In genomic region chr16:21684199-21684598, GRCh38 we compare ENCODE assay signal across 10 cellular contexts. TPM values are rescaled to one million over a fixed set of nuclear protein-coding genes. Genes with fewer than 3 reads are reported as not detected.
DNase-seq lines count a peak whose midpoint lies in the region; ATAC-seq, FAIRE-seq and TF ChIP-seq lines count a peak whose summit lies in the region.
"Had no signal": no experiment of that assay in that cellular context is flagged by ENCODE, and none has a peak within 500 bp of the region (broad histone marks: within the 10 kb centered on the region; RNA-seq: fewer than 3 reads in every experiment).

No MANE protein-coding gene starts in this region.

- H3K27me3 Mint-ChIP-seq in astrocyte (ENCODE audit: low read depth, unreplicated experiment), result peaks cover 30% of the 10 kb centered on the region

- H3K27ac ChIP-seq in MM.1S (ENCODE audit: low read length), result no peak overlapping the region
- no peak overlapping the region for H3K27ac ChIP-seq in astrocyte (ENCODE audit: low read depth, low read length)
- H3K27ac ChIP-seq in psoas muscle, result no peak overlapping the region

- intact Hi-C loops in psoas muscle (cut with DNase I), result no loop called here

- no peaks in the 10 kb centered on the region for H3K4me1 ChIP-seq in MM.1S (ENCODE audit: low read length)
- H3K4me1 ChIP-seq in astrocyte (ENCODE audit: insufficient read depth, low read length), result no peaks in the 10 kb centered on the region
- H3K4me1 ChIP-seq in psoas muscle, result no peaks in the 10 kb centered on the region

- H3K9ac ChIP-seq in MM.1S (ENCODE audit: low read length) (no peak overlapping the region), astrocyte (ENCODE audit: low read length) (no peak overlapping the region)

- WGBS in psoas muscle, 3 donors, result 19 to 25% (median 22%) methylated on average over 6 of the region's 6 CpGs

- H3K27me3 ChIP-seq in MM.1S (replicated peaks; ENCODE audit: insufficient read depth, low read length) (no peaks in the 10 kb centered on the region), astrocyte (ENCODE audit: insufficient read depth, low read length) (peaks cover 7% of the 10 kb centered on the region), psoas muscle (ENCODE audit: insufficient read depth in 3 of 3, low read length in 2 of 3) (peaks cover 0 to 5% (median 0%) of the 10 kb centered on the region in 3 donors)

- H3K36me3 Mint-ChIP-seq in astrocyte (ENCODE audit: low read depth, unreplicated experiment), result no peaks in the 10 kb centered on the region

- no peaks in the 10 kb centered on the region for H3K4me1 Mint-ChIP-seq in astrocyte (ENCODE audit: low read depth, unreplicated experiment)

- H3K4me2 ChIP-seq in MM.1S (ENCODE audit: low read depth, low read length), result no peak overlapping the region
- H3K4me2 ChIP-seq in astrocyte (ENCODE audit: low read length), result no peak overlapping the region

- H4K20me1 ChIP-seq in MM.1S (ENCODE audit: insufficient read depth, low read length), result no peaks in the 10 kb centered on the region
- H4K20me1 ChIP-seq in astrocyte (ENCODE audit: insufficient read depth, low read length), result no peaks in the 10 kb centered on the region

- DNase-seq in DMS 273 (lab: John Stamatoyannopoulos, UW; ENCODE audit: unreplicated experiment), result peak; percentile 74
- no peak for DNase-seq in DMS 273 treated with DMSO at 0.1 percent for 48 hours (lab: John Stamatoyannopoulos, UW)
- DNase-seq in MM.1S, result no peak
- no peak for DNase-seq in astrocyte (ENCODE audit: low read depth)
- DNase-seq in psoas muscle, result no peak

- H3K4me3 ChIP-seq in MM.1S (ENCODE audit: low read length), result no peak overlapping the region
- no peak overlapping the region for H3K4me3 ChIP-seq in astrocyte (ENCODE audit: insufficient read depth, low read depth, low read length)
- H3K4me3 ChIP-seq in psoas muscle, result no peak overlapping the region

- no peaks in the 10 kb centered on the region for H3K79me2 ChIP-seq in MM.1S (ENCODE audit: low read length)
- no peaks in the 10 kb centered on the region for H3K79me2 ChIP-seq in astrocyte (ENCODE audit: insufficient read depth, low read length)

- H3K9me3 ChIP-seq in MM.1S (replicated peaks; ENCODE audit: insufficient read depth, low read length) (no peaks in the 10 kb centered on the region), astrocyte (ENCODE audit: insufficient read depth, low read depth, low read length) (no peaks in the 10 kb centered on the region), psoas muscle (no peaks in the 10 kb centered on the region)

- H3K36me3 ChIP-seq in MM.1S (replicated peaks; ENCODE audit: insufficient read depth, low read length), result no peaks in the 10 kb centered on the region
- H3K36me3 ChIP-seq in astrocyte (ENCODE audit: insufficient read depth, low read length), result no peaks in the 10 kb centered on the region
- H3K36me3 ChIP-seq in psoas muscle (ENCODE audit: insufficient read depth in 1 of 2, low read depth in 1 of 2), result no peaks in the 10 kb centered on the region

- no peak overlapping the region for H3K4me3 Mint-ChIP-seq in astrocyte (ENCODE audit: unreplicated experiment)

- H3K27ac Mint-ChIP-seq in astrocyte (ENCODE audit: unreplicated experiment), result no peak overlapping the region

- no peaks in the 10 kb centered on the region for H3F3A ChIP-seq in MM.1S (ENCODE audit: insufficient read depth, low read length)

- FAIRE-seq in astrocyte (lab: Jason Lieb, UNC), result no peak
- FAIRE-seq: A204.1, TTC549 had no signal

- H2AFZ ChIP-seq in MM.1S (ENCODE audit: low read length) (no peak overlapping the region), astrocyte (ENCODE audit: low read depth, low read length) (no peak overlapping the region)

- TF ChIP-seq CTCF in MM.1S (IDR thresholded peaks at IDR 0.05; ENCODE audit: low read length) (peak; percentile 50), astrocyte (IDR thresholded peaks at IDR 0.05; ENCODE audit: insufficient read depth, low read depth, low read length) (peak; percentile 16), psoas muscle (IDR thresholded peaks at IDR 0.05) (peak; percentile 11)

- no peaks in the 10 kb centered on the region for H3K9me2 ChIP-seq in MM.1S (replicated peaks; ENCODE audit: insufficient read depth, low read length)

- no peak for ATAC-seq in psoas muscle
- ATAC-seq in HG03139 (IDR thresholded peaks at IDR 0.05; ENCODE audit: unreplicated experiment), result no peak
- no peak for ATAC-seq in GM21515 (IDR thresholded peaks at IDR 0.05; ENCODE audit: unreplicated experiment)
- no peak for ATAC-seq in GM19351 (IDR thresholded peaks at IDR 0.05; ENCODE audit: unreplicated experiment)

- H3K9me3 Mint-ChIP-seq in astrocyte (ENCODE audit: unreplicated experiment), result peaks cover 5% of the 10 kb centered on the region

RNA-seq across cellular contexts. Expression of gene OTOA, which starts 20.4 kb away (rescaled TPM):
- 0.11 TPM in 1 of 2 replicates, not detected in the other for total RNA-seq in astrocyte
- total RNA-seq in psoas muscle, result under 1 TPM in 2 of 4 donors, not detected in 2; 0.17 to 0.21 TPM
- under 1 TPM; 0.04 to 0.06 (median 0.05) TPM for polyA plus RNA-seq in psoas muscle

RNA-seq across cellular contexts. Expression of gene IGSF6, which starts 31.8 kb away (rescaled TPM):
- total RNA-seq in astrocyte (not detected in 2 replicates), psoas muscle (1 to 10 TPM; 1.4 to 3.0 (median 1.6) TPM)
- polyA plus RNA-seq in psoas muscle, result under 1 TPM; 0.15 to 0.23 (median 0.17) TPM
